2 cellular contexts compared by ENCODE assay signal in the genomic region with DNA sequence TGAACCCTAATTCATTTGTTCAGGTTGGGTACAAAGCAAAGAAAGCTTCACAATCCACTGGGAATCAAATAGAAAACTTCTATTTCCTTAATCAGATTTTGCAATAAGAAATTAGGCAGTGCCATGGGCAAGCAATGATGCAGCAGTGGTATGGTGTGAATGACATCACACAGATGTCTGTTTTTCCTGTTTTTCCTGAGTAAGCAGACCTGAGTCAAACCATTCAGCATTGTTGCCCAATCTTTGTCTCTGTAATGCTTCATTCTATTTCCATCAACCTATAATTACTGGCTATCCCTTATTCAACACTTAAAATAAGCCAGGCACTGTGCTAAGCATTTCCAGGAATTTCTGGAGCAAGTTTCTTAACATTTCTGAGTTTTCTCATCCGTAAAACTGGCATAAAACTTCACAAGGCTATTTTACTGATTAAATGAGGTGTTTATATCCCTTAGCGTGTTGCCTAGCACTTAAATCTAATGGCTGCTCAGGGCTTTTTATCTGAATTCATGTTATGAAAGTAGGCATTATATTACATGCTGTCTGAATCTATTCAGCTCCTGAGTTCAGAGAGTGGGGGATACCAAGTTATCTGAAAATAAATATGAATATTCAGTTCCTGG.
TF ChIP-seq lines count a peak whose summit lies in the region.

No MANE protein-coding gene starts in this region.

TF ChIP-seq in Ishikawa, 13 proteins besides CTCF, POLR2A, EP300 and RAD21:
- TF ChIP-seq, protein P1, sequence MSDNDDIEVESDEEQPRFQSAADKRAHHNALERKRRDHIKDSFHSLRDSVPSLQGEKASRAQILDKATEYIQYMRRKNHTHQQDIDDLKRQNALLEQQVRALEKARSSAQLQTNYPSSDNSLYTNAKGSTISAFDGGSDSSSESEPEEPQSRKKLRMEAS (IDR thresholded peaks at IDR 0.05) = peak; percentile 55
- TF ChIP-seq, protein P2, sequence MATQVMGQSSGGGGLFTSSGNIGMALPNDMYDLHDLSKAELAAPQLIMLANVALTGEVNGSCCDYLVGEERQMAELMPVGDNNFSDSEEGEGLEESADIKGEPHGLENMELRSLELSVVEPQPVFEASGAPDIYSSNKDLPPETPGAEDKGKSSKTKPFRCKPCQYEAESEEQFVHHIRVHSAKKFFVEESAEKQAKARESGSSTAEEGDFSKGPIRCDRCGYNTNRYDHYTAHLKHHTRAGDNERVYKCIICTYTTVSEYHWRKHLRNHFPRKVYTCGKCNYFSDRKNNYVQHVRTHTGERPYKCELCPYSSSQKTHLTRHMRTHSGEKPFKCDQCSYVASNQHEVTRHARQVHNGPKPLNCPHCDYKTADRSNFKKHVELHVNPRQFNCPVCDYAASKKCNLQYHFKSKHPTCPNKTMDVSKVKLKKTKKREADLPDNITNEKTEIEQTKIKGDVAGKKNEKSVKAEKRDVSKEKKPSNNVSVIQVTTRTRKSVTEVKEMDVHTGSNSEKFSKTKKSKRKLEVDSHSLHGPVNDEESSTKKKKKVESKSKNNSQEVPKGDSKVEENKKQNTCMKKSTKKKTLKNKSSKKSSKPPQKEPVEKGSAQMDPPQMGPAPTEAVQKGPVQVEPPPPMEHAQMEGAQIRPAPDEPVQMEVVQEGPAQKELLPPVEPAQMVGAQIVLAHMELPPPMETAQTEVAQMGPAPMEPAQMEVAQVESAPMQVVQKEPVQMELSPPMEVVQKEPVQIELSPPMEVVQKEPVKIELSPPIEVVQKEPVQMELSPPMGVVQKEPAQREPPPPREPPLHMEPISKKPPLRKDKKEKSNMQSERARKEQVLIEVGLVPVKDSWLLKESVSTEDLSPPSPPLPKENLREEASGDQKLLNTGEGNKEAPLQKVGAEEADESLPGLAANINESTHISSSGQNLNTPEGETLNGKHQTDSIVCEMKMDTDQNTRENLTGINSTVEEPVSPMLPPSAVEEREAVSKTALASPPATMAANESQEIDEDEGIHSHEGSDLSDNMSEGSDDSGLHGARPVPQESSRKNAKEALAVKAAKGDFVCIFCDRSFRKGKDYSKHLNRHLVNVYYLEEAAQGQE (IDR thresholded peaks at IDR 0.05; ENCODE audit: low read depth) = no peak; the same call in 1 of the 2 replicates
- TF ChIP-seq ZBTB7A (IDR thresholded peaks at IDR 0.05; ENCODE audit: low read depth) = no peak
- no peak for TF ChIP-seq YY1 (IDR thresholded peaks at IDR 0.05; ENCODE audit: low read depth)
- peak; percentile 24; the same call in 1 of the 2 replicates for TF ChIP-seq FOXM1 (IDR thresholded peaks at IDR 0.05; ENCODE audit: borderline replicate concordance, low read depth)
- TF ChIP-seq TEAD4 (IDR thresholded peaks at IDR 0.05) = peak; percentile 44; the same call in 1 of the 2 replicates
- TF ChIP-seq TAF1 (IDR thresholded peaks at IDR 0.05; ENCODE audit: low read depth) = no peak
- TF ChIP-seq NFIC (IDR thresholded peaks at IDR 0.05) = peak; percentile 46; the same call in 1 of the 2 replicates
- peak; percentile 96 for TF ChIP-seq CEBPB (IDR thresholded peaks at IDR 0.05)
- no peak for TF ChIP-seq EGR1 (IDR thresholded peaks at IDR 0.05)
- peak; percentile 69 for TF ChIP-seq CREB1 (IDR thresholded peaks at IDR 0.05; ENCODE audit: low read depth)
- TF ChIP-seq, protein P3, sequence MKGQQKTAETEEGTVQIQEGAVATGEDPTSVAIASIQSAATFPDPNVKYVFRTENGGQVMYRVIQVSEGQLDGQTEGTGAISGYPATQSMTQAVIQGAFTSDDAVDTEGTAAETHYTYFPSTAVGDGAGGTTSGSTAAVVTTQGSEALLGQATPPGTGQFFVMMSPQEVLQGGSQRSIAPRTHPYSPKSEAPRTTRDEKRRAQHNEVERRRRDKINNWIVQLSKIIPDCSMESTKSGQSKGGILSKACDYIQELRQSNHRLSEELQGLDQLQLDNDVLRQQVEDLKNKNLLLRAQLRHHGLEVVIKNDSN (IDR thresholded peaks at IDR 0.05) = no peak
- peak; percentile 34; the same call in 1 of the 2 replicates for TF ChIP-seq TCF12 (IDR thresholded peaks at IDR 0.05; ENCODE audit: low read depth)

TF ChIP-seq in K562, 482 proteins besides CTCF, POLR2A, EP300 and RAD21 (continued from another document):
- TF ChIP-seq ZNF316 (IDR thresholded peaks at IDR 0.05) (peak; percentile 11; the same call in 1 of the 2 replicates), CEBPG (CRISPR knock-in tag; IDR thresholded peaks at IDR 0.05) (no peak), CEBPG (tag; conservative IDR thresholded peaks at IDR 0.05 in 1 of 2, IDR thresholded peaks at IDR 0.05 in 1 of 2) (peak; percentile 81 to 89), MYBL2 (IDR thresholded peaks at IDR 0.05; ENCODE audit: low read depth) (no peak), MYBL2 (CRISPR knock-in tag; IDR thresholded peaks at IDR 0.05; ENCODE audit: borderline replicate concordance) (no peak)
